Comparison of ENCODE assay signal across 16 cellular contexts in genomic region chr2:224379986-224380385, GRCh38. TPM values are rescaled to one million over a fixed set of nuclear protein-coding genes. Genes with fewer than 3 reads are reported as not detected.
"Had no signal": no experiment of that assay in that cellular context is flagged by ENCODE, and none has a peak within 500 bp of the region (broad histone marks: within the 10 kb centered on the region; RNA-seq: fewer than 3 reads in every experiment).

No MANE protein-coding gene starts in this region.

- H3K4me1 ChIP-seq: neural progenitor cell, thyroid gland had no signal

- H3K9me3 ChIP-seq: body of pancreas, thyroid gland, upper lobe of right lung had no signal

- H3K27me3 ChIP-seq: body of pancreas, cardiac muscle cell, neural progenitor cell, thyroid gland, upper lobe of right lung had no signal

- H3K27ac ChIP-seq: body of pancreas, cardiac muscle cell, neural progenitor cell, thyroid gland, upper lobe of right lung had no signal

- H3K4me3 ChIP-seq: body of pancreas, cardiac muscle cell, neural progenitor cell, thyroid gland, upper lobe of right lung had no signal

- DNase-seq: activated CD4-positive, alpha-beta memory T cell treated with anti-CD3 and anti-CD28 coated beads, Interleukin-2, amount 10 ng/mL, durations not matched to agents 7 days and 5 days; activated effector memory CD4-positive, alpha-beta T cell treated with Interleukin-2 at 50 U/mL for 16 hours; activated naive CD4-positive, alpha-beta T cell treated with anti-CD3 and anti-CD28 coated beads, Interleukin-2, amount 10 ng/mL, durations not matched to agents 7 days and 5 days; activated T-cell treated with anti-CD3 and anti-CD28 coated beads, Interleukin-2, amount 50 U/mL, for 72 hours; effector memory CD4-positive, alpha-beta T cell; hippocampal formation; naive thymus-derived CD8-positive, alpha-beta T cell; stimulated activated CD4-positive, alpha-beta T cell treated with anti-CD3 and anti-CD28 coated beads, Interleukin-12 subunit alpha, Interleukin-12 subunit beta, amount 100 ng/mL, for 4 hours; stimulated activated CD4-positive, alpha-beta T cell treated with anti-CD3 and anti-CD28 coated beads, Interleukin-4, amount 100 ng/mL, for 4 hours; stimulated activated naive CD8-positive, alpha-beta T cell treated with anti-CD3 and anti-CD28 coated beads, Interleukin-15, Interleukin-2, amounts not matched to agents 100 U/mL and 50 U/mL, for 24 hours; T1000; thyroid gland; upper lobe of right lung had no signal

- ATAC-seq: activated T-cell treated with anti-CD3 and anti-CD28 coated beads, Interleukin-2, amount 50 U/mL, for 72 hours; body of pancreas; naive thymus-derived CD8-positive, alpha-beta T cell; stimulated activated naive CD8-positive, alpha-beta T cell treated with anti-CD3 and anti-CD28 coated beads, Interleukin-15, Interleukin-2, amounts not matched to agents 100 U/mL and 50 U/mL, for 24 hours; upper lobe of right lung had no signal

- H3K36me3 ChIP-seq: cardiac muscle cell, neural progenitor cell, thyroid gland, upper lobe of right lung had no signal

RNA-seq across cellular contexts. Expression of gene FAM124B, which starts 21.9 kb away (rescaled TPM):
- total RNA-seq: naive thymus-derived CD8-positive, alpha-beta T cell had no signal
